Comparison of ENCODE assay signal across 8 cellular contexts in genomic region chr3:131380830-131381444, GRCh38. TPM values are rescaled to one million over a fixed set of nuclear protein-coding genes. Genes with fewer than 3 reads are reported as not detected.
DNase-seq lines count a peak whose midpoint lies in the region; ATAC-seq and TF ChIP-seq lines count a peak whose summit lies in the region.
"Not testable (repeated sequence)": the region's sequence is repeated elsewhere in the genome, so short reads cannot be mapped to it uniquely, and the experiment has no call there.

No MANE protein-coding gene starts in this region.

- peaks cover 49 to 53% of the 10 kb centered on the region in 2 donors for H3K36me3 Mint-ChIP-seq in CD14-positive monocyte
- peaks cover 15 to 27% of the 10 kb centered on the region in 2 donors for H3K36me3 Mint-ChIP-seq in stimulated activated naive B cell treated with anti-CD40 and anti-IgM and Interleukin-4, amounts not matched to agents 10 μg/mL and 1 μg/mL and 100 μg/mL, for 72 hours

- H3K4me3 ChIP-seq in SJSA1 (peak overlapping the region; percentile 85), foreskin fibroblast (ENCODE audit: low read depth in 1 of 2, low read length in 2 of 2) (peak overlapping the region; percentile 67 to 92), mucosa of descending colon (peak overlapping the region; percentile 23)

- not testable (repeated sequence) for H3K27me3 ChIP-seq in SJSA1 (replicated peaks)

- H3K4me1 Mint-ChIP-seq in CD14-positive monocyte: peaks cover 60% of the 10 kb centered on the region
- peaks cover 29 to 34% of the 10 kb centered on the region in 2 donors for H3K4me1 Mint-ChIP-seq in stimulated activated naive B cell treated with anti-CD40 and anti-IgM and Interleukin-4, amounts not matched to agents 10 μg/mL and 1 μg/mL and 100 μg/mL, for 72 hours

- TF ChIP-seq CTCF in CD14-positive monocyte (IDR thresholded peaks at IDR 0.05); foreskin fibroblast (IDR thresholded peaks at IDR 0.05; ENCODE audit: low read depth, low read length); mucosa of descending colon (IDR thresholded peaks at IDR 0.05): not testable (repeated sequence)

- not testable (repeated sequence) for H3K27me3 Mint-ChIP-seq in CD14-positive monocyte (ENCODE audit: low read depth in 3 of 3); stimulated activated naive B cell treated with anti-CD40 and anti-IgM and Interleukin-4, amounts not matched to agents 10 μg/mL and 1 μg/mL and 100 μg/mL, for 72 hours

- ATAC-seq in GM21390 (IDR thresholded peaks at IDR 0.05; ENCODE audit: unreplicated experiment): peak; percentile 15
- peak; percentile 13 for ATAC-seq in HG03342 (IDR thresholded peaks at IDR 0.05; ENCODE audit: unreplicated experiment)
- ATAC-seq in mucosa of descending colon: peak; percentile 66
- not testable (repeated sequence) for ATAC-seq in stimulated activated naive B cell treated with anti-CD40 and anti-IgM and Interleukin-4, amounts not matched to agents 10 μg/mL and 1 μg/mL and 100 μg/mL, for 72 hours (replicated peaks)

- H3K9me3 ChIP-seq in SJSA1 (replicated peaks); mucosa of descending colon: not testable (repeated sequence)

- DNase-seq in CD14-positive monocyte (ENCODE audit: low spot score); SJSA1 (ENCODE audit: low read depth in 1 of 2, low spot score in 2 of 2); foreskin fibroblast; mucosa of descending colon; stimulated activated naive B cell treated with anti-CD40 and anti-IgM and Interleukin-4, amounts not matched to agents 10 μg/mL and 1 μg/mL and 100 μg/mL, for 72 hours: not testable (repeated sequence)
- peak; percentile 23 for DNase-seq in astrocyte of the hippocampus (ENCODE audit: low read depth, low spot score)

- not testable (repeated sequence) for H3K4me1 ChIP-seq in SJSA1 (replicated peaks)
- H3K4me1 ChIP-seq in mucosa of descending colon (ENCODE audit: low read depth): peaks cover 18% of the 10 kb centered on the region

- H3K27ac ChIP-seq in SJSA1: peak overlapping the region; percentile 64

- H3K4me3 Mint-ChIP-seq in CD14-positive monocyte: peak overlapping the region; percentile 94 to 97
- peak overlapping the region; percentile 91 to 96 for H3K4me3 Mint-ChIP-seq in stimulated activated naive B cell treated with anti-CD40 and anti-IgM and Interleukin-4, amounts not matched to agents 10 μg/mL and 1 μg/mL and 100 μg/mL, for 72 hours

- H3K27ac Mint-ChIP-seq in CD14-positive monocyte: peak overlapping the region; percentile 91 to 97 (median 94)
- H3K27ac Mint-ChIP-seq in stimulated activated naive B cell treated with anti-CD40 and anti-IgM and Interleukin-4, amounts not matched to agents 10 μg/mL and 1 μg/mL and 100 μg/mL, for 72 hours: peak overlapping the region; percentile 95

- peaks cover 24% of the 10 kb centered on the region for H3K36me3 ChIP-seq in SJSA1
- H3K36me3 ChIP-seq in mucosa of descending colon (ENCODE audit: low read depth): not testable (repeated sequence)

- H3K9me3 Mint-ChIP-seq in CD14-positive monocyte; stimulated activated naive B cell treated with anti-CD40 and anti-IgM and Interleukin-4, amounts not matched to agents 10 μg/mL and 1 μg/mL and 100 μg/mL, for 72 hours: not testable (repeated sequence)

- intact Hi-C loops in CD14-positive monocyte (cut with micrococcal nuclease) (loop anchor here in 1 of 2 donors (5.0 kb wide), 1 partner anchor 1341 kb away; the partner anchor contains the start of gene NPHP3), mucosa of descending colon (cut with DNase I, micrococcal nuclease) (loop anchor here in 1 of 2 donors (10.0 kb wide), 1 partner anchor 124 kb away; the partner anchor contains the start of gene MRPL3)

RNA-seq across cellular contexts. Expression of gene NUDT16, which starts 0.6 kb away (rescaled TPM):
- 10 to 100 TPM; 23.6 to 27.0 TPM for polyA plus RNA-seq in CD14-positive monocyte
- 5.8 and 9.0 TPM in 2 replicates for total RNA-seq in SJSA1 (2014; rRNA removed; shearing (Covaris generic))
- total RNA-seq in mucosa of descending colon: 10 to 100 TPM; 31.7 to 45.9 (median 39.9) TPM

Comparison
In these comparisons a context has a peak if more than half of its experiments do, and no peak if none do; other contexts are left out.
1. H3K4me3 ChIP-seq: peak in every context shown above with its lines; median percentile 85 in SJSA1; 80 in foreskin fibroblast; 23 in mucosa of descending colon.